In the genomic region with DNA sequence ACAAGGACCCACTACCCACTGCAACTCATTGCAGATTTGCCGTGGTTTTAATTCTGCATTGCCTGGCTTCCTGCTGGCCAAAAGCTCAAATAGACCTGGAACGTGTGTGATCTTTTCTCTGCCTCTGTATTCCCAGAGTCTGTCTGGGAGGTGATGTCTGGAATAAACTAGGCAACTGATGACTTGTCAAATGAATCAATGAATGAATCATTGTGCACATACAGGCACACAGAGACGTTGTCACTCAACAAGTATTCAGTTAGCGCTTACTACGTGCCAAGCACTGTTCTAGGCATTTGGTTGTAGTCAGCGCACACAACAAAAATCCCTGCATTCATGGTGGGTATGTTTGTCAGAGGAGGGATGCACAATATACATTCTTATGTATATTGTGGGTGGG, we compare ENCODE assay signal across 10 cellular contexts. TPM values are rescaled to one million over a fixed set of nuclear protein-coding genes. Genes with fewer than 3 reads are reported as not detected.
"Had no signal": no experiment of that assay in that cellular context is flagged by ENCODE, and none has a peak within 500 bp of the region (broad histone marks: within the 10 kb centered on the region; RNA-seq: fewer than 3 reads in every experiment).

No MANE protein-coding gene starts in this region.

- H3K4me1 ChIP-seq: HAP-1 had no signal

- H3K9me3 ChIP-seq: HAP-1 had no signal

- H3K4me3 Mint-ChIP-seq: HFFc6, IgD-negative memory B cell had no signal

- H3K4me3 ChIP-seq: GM23248, HAP-1 had no signal

- DNase-seq: GM23248, GOT3, H7, HFFc6 had no signal

- ATAC-seq: HCT116, HepG2 had no signal

- H3K27ac Mint-ChIP-seq: HFFc6 had no signal

- H3K36me3 Mint-ChIP-seq: IgD-negative memory B cell had no signal

- H3K27ac ChIP-seq: GM23248, HL-60 had no signal

- H3K36me3 ChIP-seq: HAP-1 had no signal

- H3K9me3 Mint-ChIP-seq: HFFc6, IgD-negative memory B cell had no signal

RNA-seq across cellular contexts. Expression of a gene that starts 8.9 kb away (rescaled TPM):
- total RNA-seq: HepG2, HFFc6, HT1080 had no signal
